In the genomic region with DNA sequence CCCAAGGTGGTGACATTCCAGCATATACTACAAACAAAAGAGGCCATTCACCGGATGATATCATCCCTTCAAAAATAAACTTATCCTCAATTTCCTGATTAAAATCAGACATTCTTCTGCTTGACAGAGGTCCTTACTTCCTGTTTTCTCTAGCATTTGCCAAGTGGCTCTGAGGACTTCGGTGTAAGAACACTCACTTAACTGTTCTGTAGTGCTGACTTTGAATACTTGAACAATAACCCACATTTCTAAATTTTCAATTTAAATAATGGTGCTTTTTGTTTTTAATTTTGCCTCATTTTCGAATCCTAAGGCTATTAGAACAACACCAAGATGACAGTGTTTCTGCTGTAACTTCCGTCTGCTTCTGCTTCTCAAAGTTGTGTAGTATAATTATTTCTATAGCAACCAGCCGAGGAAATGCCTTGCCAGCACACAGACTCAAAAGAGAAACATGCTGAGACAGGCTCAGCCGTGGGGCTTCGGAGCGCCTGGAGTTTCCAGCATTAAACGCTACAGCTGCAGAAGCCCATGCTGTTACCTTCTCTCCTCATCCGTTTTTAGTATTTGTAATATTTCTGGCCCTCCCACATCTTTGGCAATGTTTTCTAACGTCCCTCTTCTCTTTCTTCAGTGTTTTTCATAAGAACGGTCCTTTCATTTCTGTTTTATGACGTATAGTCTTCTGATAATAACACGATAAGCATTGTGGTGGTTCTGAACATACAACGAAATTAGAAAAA, we compare ENCODE assay signal across 8 cellular contexts. TPM values are rescaled to one million over a fixed set of nuclear protein-coding genes. Genes with fewer than 3 reads are reported as not detected.
DNase-seq lines count a peak whose midpoint lies in the region; ATAC-seq and TF ChIP-seq lines count a peak whose summit lies in the region.

No MANE protein-coding gene starts in this region.

- ATAC-seq in DND-41 (ENCODE audit: insufficient read depth, low read depth) (peak; percentile 95), GM21717 (IDR thresholded peaks at IDR 0.05; ENCODE audit: unreplicated experiment) (peak; percentile 88), heart left ventricle (peak; percentile 76 to 97 (median 93)), psoas muscle (peak; percentile 63 to 89 (median 80))

- H3K27me3 ChIP-seq in DND-41 (ENCODE audit: insufficient read depth, low read length, poor library complexity), result no peaks in the 10 kb centered on the region
- H3K27me3 ChIP-seq in adrenal gland, result no peaks in the 10 kb centered on the region
- H3K27me3 ChIP-seq in heart left ventricle, result no peaks in the 10 kb centered on the region
- no peaks in the 10 kb centered on the region for H3K27me3 ChIP-seq in psoas muscle (ENCODE audit: insufficient read depth in 3 of 3, low read length in 2 of 3)

- H3K27ac ChIP-seq in DND-41 (ENCODE audit: low read length), result peak overlapping the region; percentile 86
- H3K27ac ChIP-seq in KOPT-K1 (ENCODE audit: low read depth, low read length, poor library complexity, severe bottlenecking), result peak overlapping the region; percentile 59
- H3K27ac ChIP-seq in adrenal gland, result peak overlapping the region; percentile 62 to 85 (median 77)
- H3K27ac ChIP-seq in heart left ventricle, result peak overlapping the region; percentile 6 to 94 (median 76)
- H3K27ac ChIP-seq in psoas muscle, result peak overlapping the region; percentile 77
- H3K27ac ChIP-seq in urinary bladder (ENCODE audit: low read depth), result peak overlapping the region; percentile 82

- 0 to 2% (median 1%) methylated on average over 15 of the region's 15 CpGs for WGBS in adrenal gland, 4 donors
- 6 to 13% (median 10%) methylated on average over 15 of the region's 15 CpGs for WGBS in heart left ventricle, 4 donors
- WGBS in psoas muscle, 3 donors, result 1 to 2% (median 1%) methylated on average over 15 of the region's 15 CpGs
- under 1% methylated on average over 15 of the region's 15 CpGs for WGBS in urinary bladder

- H3K4me2 ChIP-seq in DND-41 (ENCODE audit: insufficient read depth, low read length), result peak overlapping the region; percentile 66

- H3K4me1 ChIP-seq in DND-41 (ENCODE audit: insufficient read depth, low read length) (peaks cover 52% of the 10 kb centered on the region), adrenal gland (replicated peaks in 1 of 2) (peaks cover 0 to 5% of the 10 kb centered on the region in 2 donors), heart left ventricle (peaks cover 0 to 24% (median 13%) of the 10 kb centered on the region in 12 donors), psoas muscle (peaks cover 13% of the 10 kb centered on the region), urinary bladder (ENCODE audit: insufficient read depth) (no peaks in the 10 kb centered on the region)

- H3K9me3 ChIP-seq in DND-41 (ENCODE audit: insufficient read depth, low read length, severe bottlenecking) (no peaks in the 10 kb centered on the region), KOPT-K1 (ENCODE audit: insufficient read depth, low read length, poor library complexity, severe bottlenecking) (no peaks in the 10 kb centered on the region), adrenal gland (replicated peaks in 1 of 3) (no peaks in the 10 kb centered on the region), heart left ventricle (no peaks in the 10 kb centered on the region), psoas muscle (no peaks in the 10 kb centered on the region)

- H3K36me3 ChIP-seq in DND-41 (ENCODE audit: insufficient read depth, low read length) (no peaks in the 10 kb centered on the region), KOPT-K1 (ENCODE audit: insufficient read depth, low read length) (no peaks in the 10 kb centered on the region), adrenal gland (replicated peaks in 1 of 2) (no peaks in the 10 kb centered on the region), heart left ventricle (no peaks in the 10 kb centered on the region), psoas muscle (ENCODE audit: insufficient read depth in 1 of 2, low read depth in 1 of 2) (no peaks in the 10 kb centered on the region), urinary bladder (ENCODE audit: insufficient read depth) (no peaks in the 10 kb centered on the region)

- H3K79me2 ChIP-seq in DND-41 (ENCODE audit: insufficient read depth, low read length), result no peaks in the 10 kb centered on the region

- TF ChIP-seq CTCF in DND-41 (IDR thresholded peaks at IDR 0.05; ENCODE audit: borderline replicate concordance, extremely low read depth, low read length, poor library complexity, severe bottlenecking) (no peak), adrenal gland (IDR thresholded peaks at IDR 0.05) (no peak), heart left ventricle (IDR thresholded peaks at IDR 0.05) (no peak), psoas muscle (IDR thresholded peaks at IDR 0.05) (no peak)

- peak overlapping the region; percentile 60 for H2AFZ ChIP-seq in DND-41 (ENCODE audit: low read depth, low read length)

- intact Hi-C loops in adrenal gland (cut with DNase I) (no loop called here), heart left ventricle (cut with DNase I) (loop anchor here in 3 of 10 donors (1.0 to 2.0 kb wide), 2 partner anchors 19 to 20 kb away; partner anchors contain the start of gene ANXA1 (in 2 of the 3)), psoas muscle (cut with DNase I) (no loop called here)

- no peaks in the 10 kb centered on the region for H4K20me1 ChIP-seq in DND-41 (ENCODE audit: insufficient read depth, low read length)

- peak in 1 of 2 donors; percentile 72 for TF ChIP-seq POLR2A in adrenal gland (IDR thresholded peaks at IDR 0.05)
- no peak for TF ChIP-seq POLR2A in heart left ventricle (IDR thresholded peaks at IDR 0.05)

- H3K9ac ChIP-seq in DND-41 (ENCODE audit: low read depth, low read length), result peak overlapping the region; percentile 63

- DNase-seq in DND-41 (peak; percentile 86), SW 1271 (lab: John Stamatoyannopoulos, UW) (peak; percentile 80 to 95), adrenal gland (peak; percentile 58 to 83 (median 69)), heart left ventricle (peak; percentile 71 to 78 (median 76)), psoas muscle (peak; percentile 55 to 72)

- H3K4me3 ChIP-seq in DND-41 (ENCODE audit: low read depth in 1 of 2, low read length in 2 of 2) (peak overlapping the region; percentile 32 to 57), adrenal gland (peak overlapping the region; percentile 6 to 72 (median 40)), heart left ventricle (peak overlapping the region; percentile 7 to 64 (median 52)), psoas muscle (peak overlapping the region; percentile 70), urinary bladder (ENCODE audit: low read depth, low read length) (peak overlapping the region; percentile 49)

RNA-seq across cellular contexts. Expression of gene ANXA1, which starts 19.5 kb away (rescaled TPM):
- total RNA-seq in adrenal gland (100 to 1,000 TPM in 1 of 8 donors, 10 to 100 TPM in 7; 30.7 to 103 (median 56.8) TPM), heart left ventricle (100 to 1,000 TPM in 3 of 9 donors, 10 to 100 TPM in 6; 29.4 to 139 (median 51.1) TPM), psoas muscle (10 to 100 TPM; 20.7 to 29.5 (median 25.6) TPM), urinary bladder (353 TPM)
- polyA plus RNA-seq in adrenal gland (100 to 1,000 TPM in 2 of 3 donors, 10 to 100 TPM in 1; 58.9 to 114 (median 113) TPM), heart left ventricle (10 to 100 TPM; 52.7 to 89.9 TPM), psoas muscle (10 to 100 TPM; 23.9 to 60.8 (median 33.8) TPM), urinary bladder (221 TPM)

Comparison
In these comparisons a context has a peak if more than half of its experiments do, and no peak if none do; other contexts are left out.
1. Peak in every context shown above with its lines: DNase-seq, ATAC-seq, H3K4me3 ChIP-seq and H3K27ac ChIP-seq.